ENCODE assay signal across 9 cellular contexts in the genomic region with DNA sequence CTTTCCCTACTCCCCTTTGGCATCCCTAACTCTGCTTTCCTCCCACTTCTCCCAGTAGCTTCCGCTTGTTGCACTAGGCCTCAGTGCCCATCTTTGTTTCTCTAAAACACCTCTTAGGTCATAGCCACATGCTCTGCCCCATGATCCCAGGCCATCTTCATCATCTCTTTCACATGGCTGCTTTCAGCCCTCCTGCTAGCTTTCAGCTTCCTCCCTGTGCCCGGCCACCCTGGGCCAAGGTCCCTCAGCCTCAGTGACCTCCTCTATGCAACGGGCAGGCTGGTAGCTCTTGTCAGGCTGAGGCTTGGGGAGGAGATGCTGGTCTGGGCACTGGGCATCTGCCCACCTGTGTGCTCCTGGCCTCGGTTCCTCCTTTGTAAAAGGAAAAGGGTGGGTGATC. TPM values are rescaled to one million over a fixed set of nuclear protein-coding genes. Genes with fewer than 3 reads are reported as not detected.
DNase-seq lines count a peak whose midpoint lies in the region; ATAC-seq, FAIRE-seq and TF ChIP-seq lines count a peak whose summit lies in the region.
"Had no signal": no experiment of that assay in that cellular context is flagged by ENCODE, and none has a peak within 500 bp of the region (broad histone marks: within the 10 kb centered on the region; RNA-seq: fewer than 3 reads in every experiment).

No MANE protein-coding gene starts in this region.

- RAD21 ChIA-PET in GM12878 (lab: Charles Lee; ENCODE audit: unreplicated experiment) = interaction anchor here (0.6 to 6.8 kb wide), 12 partner anchors 18 to 165 kb away, joined by 3 to 129 read pairs (median 10); a partner anchor contains a TSS

- H3K4me1 Mint-ChIP-seq in activated naive CD4-positive, alpha-beta T cell treated with anti-CD3 and anti-CD28 coated beads for 36 hours (ENCODE audit: low read depth) = peaks cover 56% of the 10 kb centered on the region

- no peak for FAIRE-seq in GM12878 (lab: Jason Lieb, UNC)

- H3K36me3 ChIP-seq in GM12878 (ENCODE audit: control insufficient read depth in 2 of 2, insufficient read depth in 2 of 2, low read length in 1 of 2) (peaks cover 2 to 7% of the 10 kb centered on the region in 2 experiments), thymus (ENCODE audit: control insufficient read depth, insufficient read depth) (peaks cover 12% of the 10 kb centered on the region), PC-9 (ENCODE audit: low read depth) (no peaks in the 10 kb centered on the region)

- H4K20me1 ChIP-seq in GM12878 (ENCODE audit: control insufficient read depth, insufficient read depth) = no peaks in the 10 kb centered on the region
- no peaks in the 10 kb centered on the region for H4K20me1 ChIP-seq in PC-9 (ENCODE audit: insufficient read depth)

- H3K27ac Mint-ChIP-seq in activated naive CD4-positive, alpha-beta T cell treated with anti-CD3 and anti-CD28 coated beads for 36 hours = no peak overlapping the region

- no peak for TF ChIP-seq RAD21 in GM12878 (IDR thresholded peaks at IDR 0.05; ENCODE audit: insufficient read depth, low read depth, low read length)

- POLR2A ChIA-PET in GM12878 (lab: Charles Lee) (interaction anchor here (0.6 to 5.3 kb wide), 13 partner anchors 8 to 474 kb away, joined by 3 to 127 read pairs (median 6); a partner anchor contains a TSS), PC-9 (lab: Charles Lee; ENCODE audit: unreplicated experiment) (no interaction called here)

- 0 out of 2 replicates have a peak, but pooled peaks have one; percentile 12 for TF ChIP-seq POLR2A in GM12878 (IDR thresholded peaks at IDR 0.05; ENCODE audit: low read depth, low read length)

- ATAC-seq in GM12878 = peak; percentile 1; the same call in 1 of the 3 replicates
- ATAC-seq: activated CD4-positive, CD25-positive, alpha-beta regulatory T cell treated with anti-CD3 and anti-CD28 coated beads, Interleukin-2, amount 50 U/mL, for 24 hours had no signal

- TF ChIP-seq EP300 in GM12878 (IDR thresholded peaks at IDR 0.05; ENCODE audit: borderline replicate concordance in 1 of 2, control insufficient read depth in 1 of 2, low read depth in 2 of 2, low read length in 2 of 2) = no peak

- H3K9me3 Mint-ChIP-seq in activated naive CD4-positive, alpha-beta T cell treated with anti-CD3 and anti-CD28 coated beads for 36 hours = no peaks in the 10 kb centered on the region

- H3F3A ChIP-seq in PC-9 (ENCODE audit: insufficient read depth, low read depth) = no peaks in the 10 kb centered on the region

- peak overlapping the region; percentile 99 for H3K4me3 ChIP-seq in GM12878
- peak overlapping the region; percentile 2 for H3K4me3 ChIP-seq in thymus (ENCODE audit: low read length)
- H3K4me3 ChIP-seq in PC-9 = no peak overlapping the region

- DNase-seq in activated naive CD4-positive, alpha-beta T cell treated with anti-CD3 and anti-CD28 coated beads for 36 hours = no peak
- no peak for DNase-seq in activated naive CD4-positive, alpha-beta T cell (lab: John Stamatoyannopoulos, UW)
- DNase-seq in GM12878 (ENCODE audit: low read depth, low spot score) = no peak
- peak; percentile 61 for DNase-seq in medulla oblongata (ENCODE audit: extremely low spot score)
- DNase-seq in PC-9 = no peak
- no peak for DNase-seq in hepatic stellate cell (ENCODE audit: low spot score)
- DNase-seq in stimulated activated CD4-positive, alpha-beta T cell treated with anti-CD3 and anti-CD28 coated beads, Interleukin-4, amount 100 ng/mL, for 1 hour = no peak

- H3K9ac ChIP-seq in GM12878 (ENCODE audit: control insufficient read depth, insufficient read depth, low read length) = peak overlapping the region; percentile 81

- peak overlapping the region; percentile 79 for H3K27ac ChIP-seq in GM12878 (ENCODE audit: control insufficient read depth, insufficient read depth)
- H3K27ac ChIP-seq in thymus (ENCODE audit: low read depth) = no peak overlapping the region
- H3K27ac ChIP-seq in PC-9 = no peak overlapping the region

- BruUV-seq in GM12878 (replicated peaks; lab: Mats Ljungman, UMichigan) (no TSS peak), PC-9 (replicated peaks; lab: Mats Ljungman, UMichigan) (no TSS peak)

- in situ Hi-C loops in GM12878 (cut with MboI) = no loop called here

- peak overlapping the region; percentile 96 for H3K4me3 Mint-ChIP-seq in activated naive CD4-positive, alpha-beta T cell treated with anti-CD3 and anti-CD28 coated beads for 36 hours

- peak overlapping the region; percentile 99 for H3K4me2 ChIP-seq in GM12878 (ENCODE audit: control insufficient read depth, insufficient read depth)
- no peak overlapping the region for H3K4me2 ChIP-seq in PC-9

- WGBS in GM12878 (ENCODE audit: insufficient coverage, insufficient replicate concordance, low lambda C conversion rate, missing lambda C conversion rate) = 2% methylated on average over 4 of the region's 4 CpGs
- 75% methylated on average over 4 of the region's 4 CpGs for WGBS in thymus

- intact Hi-C loops in activated naive CD4-positive, alpha-beta T cell treated with anti-CD3 and anti-CD28 coated beads for 36 hours (cut with micrococcal nuclease) = loop anchor here (1.0 to 5.0 kb wide), 2 partner anchors 9 to 1858 kb away; a partner anchor contains a TSS
- intact Hi-C loops in GM12878 (cut with micrococcal nuclease; ENCODE audit: unreplicated experiment) = no loop called here
- intact Hi-C loops in PC-9 (cut with micrococcal nuclease; ENCODE audit: unreplicated experiment) = no loop called here

- H3K9me2 ChIP-seq in PC-9 (ENCODE audit: insufficient read depth) = no peaks in the 10 kb centered on the region

- H2AFZ ChIP-seq in GM12878 (ENCODE audit: control insufficient read depth, low read depth, low read length) = no peak overlapping the region
- no peak overlapping the region for H2AFZ ChIP-seq in PC-9

- no peaks in the 10 kb centered on the region for H3K27me3 ChIP-seq in GM12878 (replicated peaks in 1 of 2; ENCODE audit: control insufficient read depth in 2 of 2, insufficient read depth in 2 of 2, low read length in 1 of 2)
- H3K27me3 ChIP-seq in thymus (ENCODE audit: control insufficient read depth, insufficient read depth) = no peaks in the 10 kb centered on the region
- no peaks in the 10 kb centered on the region for H3K27me3 ChIP-seq in PC-9 (ENCODE audit: insufficient read depth, low read depth)

- TF ChIP-seq CTCF in GM12878 (IDR thresholded peaks at IDR 0.05 in 2 of 3, conservative IDR thresholded peaks at IDR 0.05 in 1 of 3; ENCODE audit: control insufficient read depth in 2 of 3, extremely low read depth in 1 of 3, insufficient read depth in 1 of 3, low read depth in 3 of 3, low read length in 3 of 3) (no peak), PC-9 (conservative IDR thresholded peaks at IDR 0.05) (no peak)

- H3K79me2 ChIP-seq in GM12878 (ENCODE audit: control insufficient read depth, insufficient read depth, low read length) = peaks cover 69% of the 10 kb centered on the region
- H3K79me2 ChIP-seq in PC-9 (ENCODE audit: low read depth) = no peaks in the 10 kb centered on the region

- H3K9me3 ChIP-seq in GM12878 (replicated peaks; ENCODE audit: control insufficient read depth, insufficient read depth, low read length) = no peaks in the 10 kb centered on the region
- no peaks in the 10 kb centered on the region for H3K9me3 ChIP-seq in thymus (ENCODE audit: control insufficient read depth)
- H3K9me3 ChIP-seq in PC-9 (ENCODE audit: insufficient read depth, low read depth) = no peaks in the 10 kb centered on the region

- CTCF ChIA-PET in activated naive CD4-positive, alpha-beta T cell treated with anti-CD3 and anti-CD28 coated beads for 36 hours (lab: Charles Lee) = interaction anchor here (0.6 to 1.1 kb wide), 3 partner anchors 32 to 51 kb away, joined by 3 to 5 read pairs (median 3); no protein-coding TSS in a partner anchor
- CTCF ChIA-PET in GM12878 (lab: Yijun Ruan, JAX) = interaction anchor here (0.6 to 5.1 kb wide), 10 partner anchors 9 to 61 kb away, joined by 3 to 78 read pairs (median 8); a partner anchor contains a TSS
- CTCF ChIA-PET in PC-9 (lab: Charles Lee) = interaction anchor here (0.7 kb wide), 1 partner anchor 140 kb away, joined by 9 read pairs; no protein-coding TSS in a partner anchor

- H3K36me3 Mint-ChIP-seq in activated naive CD4-positive, alpha-beta T cell treated with anti-CD3 and anti-CD28 coated beads for 36 hours (ENCODE audit: low read depth) = peaks cover 8% of the 10 kb centered on the region

- peaks cover 26% of the 10 kb centered on the region for H3K4me1 ChIP-seq in GM12878 (ENCODE audit: control insufficient read depth, insufficient read depth, low read length)
- H3K4me1 ChIP-seq in thymus (ENCODE audit: control insufficient read depth, insufficient read depth, low read length) = peaks cover 22% of the 10 kb centered on the region
- no peaks in the 10 kb centered on the region for H3K4me1 ChIP-seq in PC-9 (replicated peaks; ENCODE audit: insufficient read depth)

- SMC1A ChIA-PET in GM12878 (lab: Charles Lee; ENCODE audit: uncharacterized antibody, unreplicated experiment) = interaction anchor here (0.8 to 6.5 kb wide), 15 partner anchors 8 to 63 kb away, joined by 3 to 116 read pairs (median 5); a partner anchor contains a TSS

- H3K27me3 Mint-ChIP-seq in activated naive CD4-positive, alpha-beta T cell treated with anti-CD3 and anti-CD28 coated beads for 36 hours (ENCODE audit: low read depth) = no peaks in the 10 kb centered on the region

RNA-seq across cellular contexts. Expression of a gene that starts 2.3 kb away (rescaled TPM):
- total RNA-seq in activated naive CD4-positive, alpha-beta T cell treated with anti-CD3 and anti-CD28 coated beads for 36 hours = 10 to 100 TPM; 12.5 to 12.7 TPM
- 20.0 and 20.1 TPM in 2 replicates for total RNA-seq in GM12878 (2013; cell fraction: nucleolus; rRNA removed)
- 21.5 and 21.6 TPM in 2 replicates for total RNA-seq in GM12878 (2014; rRNA removed)
- 14.6 and 15.5 TPM in 2 replicates for total RNA-seq in GM12878 (2014; rRNA removed; fragmentation: Illumina TruSeq; extraction: Trizol)
- 25.4 and 25.6 TPM in 2 replicates for total RNA-seq in GM12878 (2021)
- polyA plus RNA-seq in GM12878 (2011; ENCODE audit: low read depth) = 10.2 TPM
- 11.2 and 19.4 TPM in 2 replicates for polyA plus RNA-seq in GM12878 (2011; rRNA removed)
- 24.1 and 29.2 TPM in 2 replicates for polyA plus RNA-seq in GM12878 (2011; cell fraction: cytosol; rRNA removed)
- 23.2 and 25.9 TPM in 2 replicates for polyA plus RNA-seq in GM12878 (2011; cell fraction: nucleus; rRNA removed)
- 19.2 and 20.3 TPM in 2 replicates for polyA plus RNA-seq in GM12878 (2012)
- polyA plus RNA-seq in GM12878 (2014; fragmentation: Illumina TruSeq; extraction: Trizol) = 12.1 and 19.5 TPM in 2 replicates
- polyA plus RNA-seq in GM12878 (2014; fragmentation: Nextera tagmentation; extraction: Ambion mirVana) = 1 to 10 TPM; 1.4 to 3.1 TPM
- polyA plus RNA-seq in GM12878 (2014; rRNA removed) = 19.8 and 22.9 TPM in 2 replicates
- 10 to 100 TPM; 22.3 to 22.4 TPM for polyA plus RNA-seq in GM12878 (2016; fragmentation: Nextera tagmentation; extraction: Ambion mirVana)
- polyA minus RNA-seq in GM12878 (2011; rRNA and poly(A)+ RNA removed) = 15.3 and 28.9 TPM in 2 replicates
- 8.3 and 9.5 TPM in 2 replicates for polyA minus RNA-seq in GM12878 (2011; cell fraction: cytosol; rRNA and poly(A)+ RNA removed)
- 5.9 and 10.8 TPM in 2 replicates for polyA minus RNA-seq in GM12878 (2011; cell fraction: nucleus; rRNA and poly(A)+ RNA removed)
- polyA plus RNA-seq in thymus = 18.7 TPM
- 7.5 and 7.9 TPM in 2 replicates for total RNA-seq in PC-9 (2021)

RNA-seq across cellular contexts. Expression of a gene that starts 18.5 kb away (rescaled TPM):
- 10 to 100 TPM; 38.4 to 43.9 TPM for total RNA-seq in activated naive CD4-positive, alpha-beta T cell treated with anti-CD3 and anti-CD28 coated beads for 36 hours
- 90.7 and 116 TPM in 2 replicates for total RNA-seq in GM12878 (2013; cell fraction: nucleolus; rRNA removed)
- total RNA-seq in GM12878 (2014; rRNA removed) = 42.8 and 43.9 TPM in 2 replicates
- total RNA-seq in GM12878 (2014; rRNA removed; fragmentation: Illumina TruSeq; extraction: Trizol) = 21.0 and 22.6 TPM in 2 replicates
- total RNA-seq in GM12878 (2021) = 36.9 and 39.5 TPM in 2 replicates
- polyA plus RNA-seq in GM12878 (2011; ENCODE audit: low read depth) = 7.2 TPM
- 52.9 and 68.9 TPM in 2 replicates for polyA plus RNA-seq in GM12878 (2011; rRNA removed)
- 71.9 and 108 TPM in 2 replicates for polyA plus RNA-seq in GM12878 (2011; cell fraction: cytosol; rRNA removed)
- 271 and 281 TPM in 2 replicates for polyA plus RNA-seq in GM12878 (2011; cell fraction: nucleus; rRNA removed)
- polyA plus RNA-seq in GM12878 (2012) = 27.1 and 32.1 TPM in 2 replicates
- 18.3 and 36.5 TPM in 2 replicates for polyA plus RNA-seq in GM12878 (2014; fragmentation: Illumina TruSeq; extraction: Trizol)
- 1 to 10 TPM; 3.7 to 7.2 TPM for polyA plus RNA-seq in GM12878 (2014; fragmentation: Nextera tagmentation; extraction: Ambion mirVana)
- polyA plus RNA-seq in GM12878 (2014; rRNA removed) = 64.0 and 69.2 TPM in 2 replicates
- 10 to 100 TPM; 28.7 to 33.4 TPM for polyA plus RNA-seq in GM12878 (2016; fragmentation: Nextera tagmentation; extraction: Ambion mirVana)
- polyA minus RNA-seq in GM12878 (2011; rRNA and poly(A)+ RNA removed) = 21.3 and 51.3 TPM in 2 replicates
- polyA minus RNA-seq in GM12878 (2011; cell fraction: cytosol; rRNA and poly(A)+ RNA removed) = 23.0 and 29.8 TPM in 2 replicates
- 41.1 and 67.6 TPM in 2 replicates for polyA minus RNA-seq in GM12878 (2011; cell fraction: nucleus; rRNA and poly(A)+ RNA removed)
- 8.4 TPM for polyA plus RNA-seq in thymus
- total RNA-seq in PC-9 (2021) = 54.8 and 67.6 TPM in 2 replicates
